In genomic region chr10:87674963-87675362, GRCh38 we compare ENCODE assay signal across 1 cellular context.
TF ChIP-seq lines count a peak whose summit lies in the region.

No MANE protein-coding gene starts in this region.

TF ChIP-seq in HepG2, 621 proteins besides CTCF, POLR2A, EP300 and RAD21 (continued from another document):
- TF ChIP-seq ZBTB14 (CRISPR knock-in tag; IDR thresholded peaks at IDR 0.05) (no peak), FOXK2 (IDR thresholded peaks at IDR 0.05) (no peak), TEAD2 (CRISPR knock-in tag; IDR thresholded peaks at IDR 0.05) (no peak), HMGXB3 (CRISPR knock-in tag; IDR thresholded peaks at IDR 0.05; ENCODE audit: borderline replicate concordance) (no peak), SMARCC2 (IDR thresholded peaks at IDR 0.05) (no peak), AKAP8 (CRISPR knock-in tag; IDR thresholded peaks at IDR 0.05) (no peak)
